ENCODE assay signal across 34 cellular contexts in the genomic region with DNA sequence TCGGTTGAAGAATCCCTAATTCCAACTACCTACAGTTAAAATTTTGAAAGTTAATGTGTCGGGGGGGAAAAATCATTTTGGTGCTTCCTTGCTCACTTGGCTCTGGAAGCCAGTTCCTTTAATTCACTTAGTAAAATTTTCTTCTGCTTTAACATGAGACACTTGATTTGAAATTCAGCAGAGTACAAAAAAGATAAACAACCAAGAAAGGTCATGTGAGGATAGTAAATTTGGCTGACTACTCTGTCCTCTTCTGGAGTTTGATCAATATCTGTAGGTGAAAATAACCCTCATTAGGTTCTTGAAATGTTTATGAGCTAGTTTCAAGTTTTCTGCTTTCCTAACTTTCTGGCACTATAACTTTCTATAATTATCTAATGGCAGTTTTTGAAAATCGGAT. TPM values are rescaled to one million over a fixed set of nuclear protein-coding genes. Genes with fewer than 3 reads are reported as not detected.
"Had no signal": no experiment of that assay in that cellular context is flagged by ENCODE, and none has a peak within 500 bp of the region (broad histone marks: within the 10 kb centered on the region; RNA-seq: fewer than 3 reads in every experiment).

No MANE protein-coding gene starts in this region.

- DNase-seq: activated CD4-positive, alpha-beta memory T cell treated with anti-CD3 and anti-CD28 coated beads, Interleukin-2, amount 10 ng/mL, durations not matched to agents 7 days and 5 days; activated CD4-positive, alpha-beta T cell treated with anti-CD3 and anti-CD28 coated beads for 1 hour; activated CD4-positive, alpha-beta T cell treated with anti-CD3 and anti-CD28 coated beads for 48 hours; activated CD4-positive, CD25-positive, alpha-beta regulatory T cell; activated CD8-positive, alpha-beta memory T cell treated with anti-CD3 and anti-CD28 coated beads for 24 hours; activated CD8-positive, alpha-beta memory T cell treated with anti-CD3 and anti-CD28 coated beads, Interleukin-2, amount 10 ng/mL, durations not matched to agents 7 days and 5 days; activated CD8-positive, alpha-beta memory T cell treated with anti-CD3 and anti-CD28 coated beads, Interleukin-2, amount 50 U/mL, for 48 hours; activated effector memory CD4-positive, alpha-beta T cell treated with Interleukin-2 at 50 U/mL for 16 hours; activated naive CD4-positive, alpha-beta T cell treated with anti-CD3 and anti-CD28 coated beads, Interleukin-2, amount 10 ng/mL, durations not matched to agents 7 days and 5 days; activated naive CD8-positive, alpha-beta T cell treated with anti-CD3 and anti-CD28 coated beads, Interleukin-2, amount 50 U/mL, for 24 hours; activated T-cell treated with anti-CD3 and anti-CD28 coated beads, Interleukin-2, amount 50 U/mL, for 48 hours; anterior cingulate cortex; Kasumi-1; KG1; NCI-H1092 treated with DMSO at 0.1 percent for 48 hours; NCI-H1417; NCI-H146; NCI-H187; NCI-H2029 treated with DMSO at 0.1 percent for 48 hours; NCI-H2107; NCI-H2171 treated with DMSO at 0.1 percent for 48 hours; NCI-H2227 treated with DMSO at 0.1 percent for 48 hours; NCI-H510A; NCI-H526; NCI-H748 treated with DMSO at 0.1 percent for 48 hours; NK-92 treated with Interleukin-12 subunit alpha and Interleukin-12 subunit beta, amount 100 ng/mL, for 24 hours; PC-9; Right ventricle myocardium superior; T1000; WERI-Rb-1 had no signal

- H3K36me3 ChIP-seq: WERI-Rb-1 had no signal

- H3K27ac ChIP-seq: PC-9, WERI-Rb-1 had no signal

- H3K4me3 ChIP-seq: PC-9 had no signal

- ATAC-seq: activated CD8-positive, alpha-beta memory T cell treated with anti-CD3 and anti-CD28 coated beads, Interleukin-2, amount 10 ng/mL, durations not matched to agents 7 days and 5 days; activated naive CD8-positive, alpha-beta T cell treated with anti-CD3 and anti-CD28 coated beads, Interleukin-2, amount 50 U/mL, for 24 hours had no signal

RNA-seq across cellular contexts. Expression of a gene that starts 43.4 kb away (rescaled TPM):
- total RNA-seq: activated CD4-positive, alpha-beta memory T cell treated with anti-CD3 and anti-CD28 coated beads, Interleukin-2, amount 10 ng/mL, durations not matched to agents 7 days and 5 days; activated CD8-positive, alpha-beta memory T cell treated with anti-CD3 and anti-CD28 coated beads, Interleukin-2, amount 10 ng/mL, durations not matched to agents 7 days and 5 days; M059J; OCI-LY7; PC-9; T-helper 1 cell treated with Interleukin-12 subunit alpha and Interleukin-12 subunit beta and Interleukin-4 antibody, amounts not matched to agents 30 ng/mL and 1 ng/mL, for 36 hours; T-helper 2 cell treated with Interferon-gamma antibody and Interleukin-4, amounts not matched to agents 100 ng/mL and 5 ng/mL, for 36 hours had no signal
